Comparison of ENCODE assay signal across 10 cellular contexts in the genomic region with DNA sequence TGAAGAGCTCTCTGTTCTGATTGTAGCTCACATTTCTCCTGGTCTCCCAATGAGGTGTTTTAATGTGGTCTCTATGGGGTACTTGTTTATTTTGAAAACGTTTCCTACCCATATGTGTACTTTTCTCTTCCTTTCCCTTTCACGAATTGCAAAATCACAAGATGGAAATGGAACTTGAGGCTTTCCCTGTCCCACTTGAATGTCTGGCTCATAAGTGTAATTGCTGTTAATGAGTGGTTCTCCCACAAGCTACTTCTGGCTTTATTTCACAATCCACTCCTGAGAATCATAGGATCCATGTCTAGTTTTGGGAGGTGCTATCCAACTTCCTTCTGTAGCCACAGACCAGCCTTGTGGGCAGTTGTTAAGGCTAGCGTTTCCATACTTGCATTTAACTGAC.
DNase-seq lines count a peak whose midpoint lies in the region; ATAC-seq and TF ChIP-seq lines count a peak whose summit lies in the region.
"Had no signal": no experiment of that assay in that cellular context is flagged by ENCODE, and none has a peak within 500 bp of the region (broad histone marks: within the 10 kb centered on the region; RNA-seq: fewer than 3 reads in every experiment).

No MANE protein-coding gene starts in this region.

- H4K20me1 ChIP-seq in osteoblast (ENCODE audit: insufficient read depth, low read length) = no peaks in the 10 kb centered on the region

- no peak for ATAC-seq in HG03571 (IDR thresholded peaks at IDR 0.05; ENCODE audit: unreplicated experiment)
- ATAC-seq in stimulated activated naive CD8-positive, alpha-beta T cell treated with anti-CD3 and anti-CD28 coated beads, Interleukin-15, Interleukin-2, amounts not matched to agents 100 U/mL and 50 U/mL, for 24 hours = no peak
- ATAC-seq: activated naive CD4-positive, alpha-beta T cell treated with anti-CD3 and anti-CD28 coated beads, Interleukin-2, amount 50 U/mL, for 72 hours; natural killer cell treated with Interleukin-12 subunit alpha and Interleukin-12 subunit beta and Interleukin-15 and Interleukin-18, amount 100 ng/mL, for 72 hours had no signal

- no peak for TF ChIP-seq CTCF in osteoblast (IDR thresholded peaks at IDR 0.05; ENCODE audit: extremely low read depth, low read depth, low read length)

- H3K4me2 ChIP-seq in osteoblast (ENCODE audit: insufficient read depth, low read length) = peak overlapping the region; percentile 13

- no peaks in the 10 kb centered on the region for H3K79me2 ChIP-seq in osteoblast (ENCODE audit: insufficient read depth, low read length)

- H3K4me3 ChIP-seq in osteoblast (ENCODE audit: insufficient read depth, low read length) = no peak overlapping the region

- no peak overlapping the region for H3K27ac ChIP-seq in osteoblast (ENCODE audit: low read depth, low read length)

- peak; percentile 37 for DNase-seq in GM04503 (ENCODE audit: low read depth)
- peak; percentile 15 for DNase-seq in NCI-H2107 (lab: John Stamatoyannopoulos, UW)
- DNase-seq in dermis blood vessel endothelial cell = peak; percentile 75
- DNase-seq in osteoblast (ENCODE audit: insufficient read length, low spot score, missing footprints) = no peak
- no peak for DNase-seq in stimulated activated naive CD8-positive, alpha-beta T cell treated with anti-CD3 and anti-CD28 coated beads, Interleukin-15, Interleukin-2, amounts not matched to agents 100 U/mL and 50 U/mL, for 24 hours
- no peak for DNase-seq in amniotic stem cell (lab: John Stamatoyannopoulos, UW)
- DNase-seq in NCI-H226 = no peak

- peaks cover 9% of the 10 kb centered on the region for H3K4me1 ChIP-seq in osteoblast (ENCODE audit: insufficient read depth, low read length)

- H3K36me3 ChIP-seq in osteoblast (ENCODE audit: insufficient read depth, low read length) = no peaks in the 10 kb centered on the region

- H2AFZ ChIP-seq in osteoblast (ENCODE audit: low read length) = no peak overlapping the region

- H3K27me3 ChIP-seq in osteoblast (ENCODE audit: insufficient read depth, low read length) = no peaks in the 10 kb centered on the region

- H3K9me3 ChIP-seq in osteoblast (ENCODE audit: low read depth, low read length) = no peaks in the 10 kb centered on the region

Comparison
In these comparisons a context has a peak if more than half of its experiments do, and no peak if none do; other contexts are left out.
1. DNase-seq: peak in GM04503 (single experiment), NCI-H2107 (single experiment) and dermis blood vessel endothelial cell (single experiment); none in osteoblast (single experiment), stimulated activated naive CD8-positive, alpha-beta T cell treated with anti-CD3 and anti-CD28 coated beads, Interleukin-15, Interleukin-2, amounts not matched to agents 100 U/mL and 50 U/mL, for 24 hours (single experiment), amniotic stem cell (single experiment) and NCI-H226 (single experiment).